ENCODE assay signal across 29 cellular contexts in genomic region chr2:168064011-168064998, GRCh38.
DNase-seq lines count a peak whose midpoint lies in the region; ATAC-seq and TF ChIP-seq lines count a peak whose summit lies in the region.
"Had no signal": no experiment of that assay in that cellular context is flagged by ENCODE, and none has a peak within 500 bp of the region (broad histone marks: within the 10 kb centered on the region; RNA-seq: fewer than 3 reads in every experiment).

No MANE protein-coding gene starts in this region.

- 91% methylated on average over 9 of the region's 9 CpGs for WGBS in esophagus muscularis mucosa

- H3K36me3 ChIP-seq in PC-3 (ENCODE audit: low read depth, low read length) (peaks cover 14% of the 10 kb centered on the region), esophagus muscularis mucosa (peaks cover 0 to 25% (median 6%) of the 10 kb centered on the region in 4 donors)
- H3K36me3 ChIP-seq: neutrophil, prostate gland had no signal

- H2AFZ ChIP-seq in PC-3 (ENCODE audit: low read length) = no peak overlapping the region

- no peak for TF ChIP-seq EP300 in esophagus muscularis mucosa (IDR thresholded peaks at IDR 0.05)

- H3K27me3 ChIP-seq in PC-3 (ENCODE audit: low read length) (no peaks in the 10 kb centered on the region), esophagus muscularis mucosa (no peaks in the 10 kb centered on the region)
- H3K27me3 ChIP-seq: heart right ventricle, MG63, neutrophil, sigmoid colon had no signal

- no peak overlapping the region for H3K9ac ChIP-seq in PC-3 (ENCODE audit: low read length)

- H3K79me2 ChIP-seq in PC-3 (ENCODE audit: low read length) = no peaks in the 10 kb centered on the region

- POLR2A ChIA-PET in PC-3 (lab: Charles Lee; ENCODE audit: unreplicated experiment) = no interaction called here

- DNase-seq in NCI-H1417 (lab: John Stamatoyannopoulos, UW) (peak in 2 of 3 experiments; percentile 5 to 55), NCI-H1417 treated with DMSO at 0.1 percent for 48 hours (lab: John Stamatoyannopoulos, UW) (no peak), PC-3 (no peak), foreskin melanocyte (peak; percentile 58), renal cortical epithelial cell (ENCODE audit: low read depth) (peak; percentile 60), amygdala (lab: John Stamatoyannopoulos, UW) (no peak), NCI-H2107 treated with DMSO at 0.1 percent for 48 hours (lab: John Stamatoyannopoulos, UW; ENCODE audit: unreplicated experiment) (no peak), esophagus muscularis mucosa (ENCODE audit: extremely low spot score) (no peak)
- DNase-seq: 8988T; activated CD4-positive, alpha-beta memory T cell treated with anti-CD3 and anti-CD28 coated beads, Interleukin-2, amount 10 ng/mL, durations not matched to agents 7 days and 5 days; activated CD8-positive, alpha-beta memory T cell treated with anti-CD3 and anti-CD28 coated beads, Interleukin-2, amount 50 U/mL, for 48 hours; aorta; CD8-positive, alpha-beta T cell; DMS153; effector memory CD4-positive, alpha-beta T cell; HCEC 1CT; heart right ventricle; mesendoderm; MG63; NCI-H1105 treated with DMSO at 0.1 percent for 48 hours; NCI-H510A; SIG-M5; sigmoid colon; stimulated activated naive CD8-positive, alpha-beta T cell treated with anti-CD3 and anti-CD28 coated beads, Interleukin-15, Interleukin-2, amounts not matched to agents 100 U/mL and 50 U/mL, for 24 hours; T-cell had no signal

- no peaks in the 10 kb centered on the region for H3F3A ChIP-seq in PC-3 (ENCODE audit: low read length, unreplicated experiment)

- H3K9me2 ChIP-seq in PC-3 (replicated peaks; ENCODE audit: low read length) = no peaks in the 10 kb centered on the region

- no peaks in the 10 kb centered on the region for H3K9me3 ChIP-seq in PC-3 (ENCODE audit: low read length)
- H3K9me3 ChIP-seq in esophagus muscularis mucosa = no peaks in the 10 kb centered on the region
- H3K9me3 ChIP-seq: heart right ventricle, MG63, neutrophil, prostate gland, sigmoid colon had no signal

- H3K27ac ChIP-seq in PC-3 (ENCODE audit: low read length) (no peak overlapping the region), esophagus muscularis mucosa (replicated peaks in 1 of 4) (no peak overlapping the region)
- H3K27ac ChIP-seq: coronary artery, heart right ventricle, neutrophil, sigmoid colon had no signal

- H3K4me2 ChIP-seq in PC-3 (ENCODE audit: low read length) = no peak overlapping the region

- CTCF ChIA-PET in PC-3 (lab: Charles Lee) = no interaction called here

- intact Hi-C loops in PC-3 (cut with micrococcal nuclease) = no loop called here
- intact Hi-C loops in esophagus muscularis mucosa (cut with DNase I) = no loop called here

- BruUV-seq in PC-3 (replicated peaks; lab: Mats Ljungman, UMichigan) = no TSS peak

- no peak for TF ChIP-seq CTCF in PC-3 (conservative IDR thresholded peaks at IDR 0.05; ENCODE audit: low read depth, low read length)
- TF ChIP-seq CTCF in esophagus muscularis mucosa (IDR thresholded peaks at IDR 0.05) = no peak

- peak; percentile 68 for ATAC-seq in PC-3
- ATAC-seq: activated CD4-positive, CD25-positive, alpha-beta regulatory T cell treated with anti-CD3 and anti-CD28 coated beads, Interleukin-2, amount 50 U/mL, for 24 hours; CD8-positive, alpha-beta T cell; heart right ventricle; stimulated activated naive CD8-positive, alpha-beta T cell treated with anti-CD3 and anti-CD28 coated beads, Interleukin-15, Interleukin-2, amounts not matched to agents 100 U/mL and 50 U/mL, for 24 hours; T-cell had no signal

- no peaks in the 10 kb centered on the region for H3K4me1 ChIP-seq in PC-3 (ENCODE audit: insufficient read depth, low read length)
- H3K4me1 ChIP-seq in esophagus muscularis mucosa = peaks cover 0 to under 1% (median 0%) of the 10 kb centered on the region in 4 donors
- H3K4me1 ChIP-seq: heart right ventricle had no signal

- H3K4me3 ChIP-seq in PC-3 (ENCODE audit: low read length) = no peak overlapping the region
- no peak overlapping the region for H3K4me3 ChIP-seq in esophagus muscularis mucosa
- H3K4me3 ChIP-seq: coronary artery, heart right ventricle, MG63, prostate gland, sigmoid colon had no signal

- TF ChIP-seq POLR2A in esophagus muscularis mucosa (IDR thresholded peaks at IDR 0.05; ENCODE audit: low read depth) = no peak

- no peaks in the 10 kb centered on the region for H4K20me1 ChIP-seq in PC-3 (ENCODE audit: low read length)

Comparison
In these comparisons a context has a peak if more than half of its experiments do, and no peak if none do; other contexts are left out.
1. DNase-seq: peak in NCI-H1417 (2 of 3), foreskin melanocyte (single experiment) and renal cortical epithelial cell (single experiment); none in NCI-H1417 treated with DMSO at 0.1 percent for 48 hours (single experiment), PC-3 (single experiment), amygdala (0 of 56), NCI-H2107 treated with DMSO at 0.1 percent for 48 hours (single experiment) and esophagus muscularis mucosa (single experiment).